Comparison of ENCODE assay signal across 9 cellular contexts in genomic region chr20:62387219-62387913, GRCh38. TPM values are rescaled to one million over a fixed set of nuclear protein-coding genes. Genes with fewer than 3 reads are reported as not detected.
DNase-seq lines count a peak whose midpoint lies in the region; ATAC-seq and TF ChIP-seq lines count a peak whose summit lies in the region.
"Had no signal": no experiment of that assay in that cellular context is flagged by ENCODE, and none has a peak within 500 bp of the region (broad histone marks: within the 10 kb centered on the region; RNA-seq: fewer than 3 reads in every experiment).

No MANE protein-coding gene starts in this region.

- H3K27me3 Mint-ChIP-seq in CD8-positive, alpha-beta T cell (ENCODE audit: low read depth), result no peaks in the 10 kb centered on the region

- POLR2A ChIA-PET in CD8-positive, alpha-beta T cell (lab: Charles Lee), result interaction anchor here (1.0 kb wide), 1 partner anchor 12 kb away, joined by 4 read pairs; no protein-coding TSS in a partner anchor

- peak in 1 of 7 experiments; percentile 71 for DNase-seq in CD8-positive, alpha-beta T cell
- no peak for DNase-seq in RPMI8226
- DNase-seq in NCI-H2227 treated with DMSO at 0.1 percent for 48 hours (lab: John Stamatoyannopoulos, UW), result no peak
- DNase-seq in stimulated activated CD4-positive, alpha-beta T cell treated with anti-CD3 and anti-CD28 coated beads, Interleukin-4, amount 100 ng/mL, for 4 hours, result no peak

- H3F3A ChIP-seq in Loucy (ENCODE audit: low read depth), result no peaks in the 10 kb centered on the region; the same call in 1 of the 2 replicates

- peak overlapping the region; percentile 95 for H3K27ac Mint-ChIP-seq in CD8-positive, alpha-beta T cell

- no peak for TF ChIP-seq CTCF in CD8-positive, alpha-beta T cell (IDR thresholded peaks at IDR 0.05)
- TF ChIP-seq CTCF in Loucy (conservative IDR thresholded peaks at IDR 0.05; ENCODE audit: low read length) (no peak), neutrophil (IDR thresholded peaks at IDR 0.05) (no peak)

- no peak overlapping the region for H2AFZ ChIP-seq in Loucy (ENCODE audit: low read length)

- H3K9ac ChIP-seq in Loucy (ENCODE audit: low read depth, low read length, poor library complexity, severe bottlenecking), result peak overlapping the region; percentile 98

- ATAC-seq in CD8-positive, alpha-beta T cell, result peak; percentile 37
- no peak for ATAC-seq in GM18502 (IDR thresholded peaks at IDR 0.05; ENCODE audit: poor library complexity, unreplicated experiment)

- peak overlapping the region; percentile 91 for H3K4me3 Mint-ChIP-seq in CD8-positive, alpha-beta T cell

- peak overlapping the region; percentile 88 for H3K4me2 ChIP-seq in Loucy (ENCODE audit: low read depth, low read length, poor library complexity, severe bottlenecking)

- H3K9me3 ChIP-seq in CD8-positive, alpha-beta T cell (ENCODE audit: low read length), result no peaks in the 10 kb centered on the region
- H3K9me3 ChIP-seq in Loucy (ENCODE audit: insufficient read depth, low read depth, low read length), result no peaks in the 10 kb centered on the region
- H3K9me3 ChIP-seq in ectodermal cell (ENCODE audit: control insufficient read depth, low read length), result no peaks in the 10 kb centered on the region
- H3K9me3 ChIP-seq in neutrophil, result no peaks in the 10 kb centered on the region

- H3K9me3 Mint-ChIP-seq in CD8-positive, alpha-beta T cell, result no peaks in the 10 kb centered on the region

- peak overlapping the region; percentile 96 for H3K27ac ChIP-seq in CD8-positive, alpha-beta T cell (ENCODE audit: low read depth, low read length)
- H3K27ac ChIP-seq in ectodermal cell (ENCODE audit: insufficient read depth, low read depth, low read length, poor library complexity, severe bottlenecking), result no peak overlapping the region
- peak overlapping the region; percentile 90 for H3K27ac ChIP-seq in neutrophil

- peaks cover 18% of the 10 kb centered on the region for H3K36me3 ChIP-seq in CD8-positive, alpha-beta T cell (ENCODE audit: insufficient read depth, low read length)
- H3K36me3 ChIP-seq in Loucy (ENCODE audit: insufficient read depth, low read length), result peaks cover 21% of the 10 kb centered on the region; the same call in 1 of the 2 replicates
- H3K36me3 ChIP-seq in ectodermal cell (ENCODE audit: control insufficient read depth, insufficient read depth, low read length), result peaks cover 10% of the 10 kb centered on the region
- peaks cover 40% of the 10 kb centered on the region for H3K36me3 ChIP-seq in neutrophil

- peaks cover 40% of the 10 kb centered on the region for H4K20me1 ChIP-seq in Loucy (ENCODE audit: insufficient read depth, low read length, poor library complexity, severe bottlenecking)

- 4 to 5% methylated on average over 47 of the region's 47 CpGs for WGBS in ectodermal cell, 2 experiments

- peak overlapping the region; percentile 96 for H3K4me3 ChIP-seq in CD8-positive, alpha-beta T cell (ENCODE audit: low read depth, low read length)
- H3K4me3 ChIP-seq in Loucy (ENCODE audit: low read length, poor library complexity, severe bottlenecking), result peak overlapping the region; percentile 98
- H3K4me3 ChIP-seq in ectodermal cell (ENCODE audit: insufficient read depth, low read depth, low read length), result peak overlapping the region; percentile 100
- peak overlapping the region; percentile 94 to 96 for H3K4me3 ChIP-seq in neutrophil (ENCODE audit: low read depth in 1 of 2, low read length in 1 of 2)

- H3K27me3 ChIP-seq in CD8-positive, alpha-beta T cell (ENCODE audit: insufficient read depth, low read length), result no peaks in the 10 kb centered on the region
- H3K27me3 ChIP-seq in Loucy (ENCODE audit: insufficient read depth, low read length, poor library complexity, severe bottlenecking) (peaks cover 5% of the 10 kb centered on the region), ectodermal cell (ENCODE audit: control insufficient read depth, insufficient read depth, low read length, poor library complexity, severe bottlenecking) (no peaks in the 10 kb centered on the region), neutrophil (no peaks in the 10 kb centered on the region)

- CTCF ChIA-PET in CD8-positive, alpha-beta T cell (lab: Charles Lee), result no interaction called here

- peaks cover 43% of the 10 kb centered on the region for H3K36me3 Mint-ChIP-seq in CD8-positive, alpha-beta T cell

- intact Hi-C loops in CD8-positive, alpha-beta T cell (cut with DNase I, micrococcal nuclease), result loop anchor here (1.0 to 10.0 kb wide), 13 partner anchors 20 to 827 kb away; partner anchors contain the start of genes ADRM1 (in 2 of the 2), CABLES2 (in 2 of the 2), PSMA7 (in 2 of the 2) and SS18L1 (in 2 of the 2)

- peaks cover 39% of the 10 kb centered on the region for H3K4me1 Mint-ChIP-seq in CD8-positive, alpha-beta T cell (ENCODE audit: low read depth)

- H3K4me1 ChIP-seq in CD8-positive, alpha-beta T cell (ENCODE audit: insufficient read depth, low read length), result peaks cover 36% of the 10 kb centered on the region
- H3K4me1 ChIP-seq in Loucy (ENCODE audit: insufficient read depth, low read length, poor library complexity, severe bottlenecking) (peaks cover 26% of the 10 kb centered on the region), ectodermal cell (ENCODE audit: control insufficient read depth, insufficient read depth, low read length) (peaks cover 16% of the 10 kb centered on the region), neutrophil (ENCODE audit: control insufficient read depth in 1 of 2, insufficient read depth in 1 of 2, low read depth in 1 of 2, low read length in 1 of 2) (peaks cover 20 to 27% of the 10 kb centered on the region in 2 experiments)

- no peaks in the 10 kb centered on the region for H3K9me2 ChIP-seq in Loucy (replicated peaks; ENCODE audit: low read depth, low read length)

- H3K79me2 ChIP-seq in Loucy (ENCODE audit: insufficient read depth, low read length), result peaks cover 65% of the 10 kb centered on the region

RNA-seq across cellular contexts. Expression of gene RPS21, which starts 0.5 kb away (rescaled TPM):
- 1,000 to 10,000 TPM; 3,441 to 3,445 TPM for total RNA-seq in CD8-positive, alpha-beta T cell
- 1,350 TPM for polyA plus RNA-seq in ectodermal cell (2013, experiment 1 of 4)
- 1,366 TPM for polyA plus RNA-seq in ectodermal cell (2013, experiment 2 of 4)
- 1,305 TPM for polyA plus RNA-seq in ectodermal cell (2013, experiment 3 of 4)
- 1,498 TPM for polyA plus RNA-seq in ectodermal cell (2013, experiment 4 of 4)

RNA-seq across cellular contexts. Expression of gene CABLES2, which starts 19.7 kb away (rescaled TPM):
- total RNA-seq in CD8-positive, alpha-beta T cell, result 1 to 10 TPM; 4.5 to 5.1 TPM
- polyA plus RNA-seq in ectodermal cell (2013, experiment 1 of 4), result 16.1 TPM
- 17.2 TPM for polyA plus RNA-seq in ectodermal cell (2013, experiment 2 of 4)
- polyA plus RNA-seq in ectodermal cell (2013, experiment 3 of 4), result 12.4 TPM
- 13.5 TPM for polyA plus RNA-seq in ectodermal cell (2013, experiment 4 of 4)

RNA-seq across cellular contexts. Expression of gene LAMA5, which starts 20.3 kb away (rescaled TPM):
- total RNA-seq in CD8-positive, alpha-beta T cell, result 1 to 10 TPM in 1 of 2 experiments, under 1 TPM in 1; 0.28 to 1.1 TPM
- polyA plus RNA-seq in ectodermal cell (2013, experiment 1 of 4), result 96.0 TPM
- polyA plus RNA-seq in ectodermal cell (2013, experiment 2 of 4), result 127 TPM
- 107 TPM for polyA plus RNA-seq in ectodermal cell (2013, experiment 3 of 4)
- 127 TPM for polyA plus RNA-seq in ectodermal cell (2013, experiment 4 of 4)

RNA-seq across cellular contexts. Expression of gene RBBP8NL, which starts 40.0 kb away (rescaled TPM):
- not detected for total RNA-seq in CD8-positive, alpha-beta T cell
- polyA plus RNA-seq in ectodermal cell (2013, experiment 1 of 4), result not detected
- not detected for polyA plus RNA-seq in ectodermal cell (2013, experiment 2 of 4)
- polyA plus RNA-seq in ectodermal cell (2013, experiment 3 of 4), result not detected
- not detected for polyA plus RNA-seq in ectodermal cell (2013, experiment 4 of 4)
- total RNA-seq: renal cortical epithelial cell had no signal
